In genomic region chr2:222706616-222707015, GRCh38 we compare ENCODE assay signal across 19 cellular contexts. TPM values are rescaled to one million over a fixed set of nuclear protein-coding genes. Genes with fewer than 3 reads are reported as not detected.
"Had no signal": no experiment of that assay in that cellular context is flagged by ENCODE, and none has a peak within 500 bp of the region (broad histone marks: within the 10 kb centered on the region; RNA-seq: fewer than 3 reads in every experiment).

No MANE protein-coding gene starts in this region.

- ATAC-seq: left colon; mucosa of descending colon; naive thymus-derived CD8-positive, alpha-beta T cell had no signal

- H3K27me3 ChIP-seq: cardiac muscle cell, esophagus squamous epithelium, foreskin keratinocyte, right atrium auricular region had no signal

- H3K4me3 Mint-ChIP-seq: activated naive CD8-positive, alpha-beta T cell treated with anti-CD3 and anti-CD28 coated beads for 36 hours; naive thymus-derived CD8-positive, alpha-beta T cell; type B pancreatic cell had no signal

- H3K9me3 Mint-ChIP-seq: activated naive CD8-positive, alpha-beta T cell treated with anti-CD3 and anti-CD28 coated beads for 36 hours; naive thymus-derived CD8-positive, alpha-beta T cell; type B pancreatic cell had no signal

- H3K9me3 ChIP-seq: esophagus squamous epithelium, mucosa of descending colon, neutrophil, right atrium auricular region, spleen had no signal

- H3K4me3 ChIP-seq: cardiac muscle cell, esophagus squamous epithelium, mucosa of descending colon, right atrium auricular region, spleen had no signal

- H3K36me3 ChIP-seq: cardiac muscle cell, esophagus squamous epithelium, neutrophil, right atrium auricular region, spleen had no signal

- H3K27ac ChIP-seq: cardiac muscle cell, esophagus squamous epithelium, foreskin keratinocyte, neutrophil, right atrium auricular region, spleen had no signal

- H3K36me3 Mint-ChIP-seq: activated naive CD8-positive, alpha-beta T cell treated with anti-CD3 and anti-CD28 coated beads for 36 hours; naive thymus-derived CD8-positive, alpha-beta T cell; type B pancreatic cell had no signal

- DNase-seq: activated CD4-positive, alpha-beta T cell treated with anti-CD3 and anti-CD28 coated beads, Interleukin-2, amount 50 U/mL, for 4 hours; activated gamma-delta T cell treated with Interleukin-2 at 50 U/mL for 16 hours; activated naive CD8-positive, alpha-beta T cell treated with anti-CD3 and anti-CD28 coated beads for 36 hours; activated T-cell treated with anti-CD3 and anti-CD28 coated beads, Interleukin-2, amount 50 U/mL, for 48 hours; esophagus squamous epithelium; foreskin keratinocyte; left colon; mammary epithelial cell; mucosa of descending colon; naive thymus-derived CD8-positive, alpha-beta T cell; spleen; stimulated activated CD4-positive, alpha-beta T cell treated with anti-CD3 and anti-CD28 coated beads, Interleukin-1b, Interleukin-23, amount 100 ng/mL, for 48 hours; stimulated activated naive CD4-positive, alpha-beta T cell had no signal

- H3K27ac Mint-ChIP-seq: activated naive CD8-positive, alpha-beta T cell treated with anti-CD3 and anti-CD28 coated beads for 36 hours; type B pancreatic cell had no signal

RNA-seq across cellular contexts. Expression of gene MOGAT1, which starts 35.2 kb away (rescaled TPM):
- total RNA-seq: activated naive CD8-positive, alpha-beta T cell treated with anti-CD3 and anti-CD28 coated beads for 36 hours; cardiac muscle cell; esophagus squamous epithelium; foreskin keratinocyte; mammary epithelial cell; naive thymus-derived CD8-positive, alpha-beta T cell; posterior vena cava; right atrium auricular region; spleen; T-helper 2 cell treated with Interferon-gamma antibody and Interleukin-4, amounts not matched to agents 100 ng/mL and 5 ng/mL, for 36 hours had no signal
